20 cellular contexts compared by ENCODE assay signal in the genomic region with DNA sequence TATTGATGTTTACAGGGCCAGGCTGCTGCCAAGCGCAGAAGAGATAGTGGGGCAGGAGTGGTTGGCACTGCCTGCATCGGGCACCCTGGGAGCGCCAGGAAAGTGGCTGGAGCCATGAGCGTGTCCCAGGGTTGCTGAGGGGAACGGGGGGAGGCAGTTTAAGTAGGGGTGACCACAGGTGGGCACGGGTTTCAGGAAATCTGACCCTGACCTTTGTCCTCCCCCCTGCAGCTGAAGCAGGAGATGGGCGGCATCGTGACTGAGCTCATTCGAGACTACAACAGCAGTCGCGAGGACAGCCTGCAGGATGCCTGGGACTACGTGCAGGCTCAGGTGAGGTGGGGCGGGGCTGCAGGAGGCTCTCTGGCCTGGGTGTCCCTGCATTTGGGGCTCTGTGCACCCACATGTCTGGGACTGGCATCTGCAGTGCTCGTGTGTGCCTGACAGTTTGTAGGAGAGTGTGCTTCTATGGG. TPM values are rescaled to one million over a fixed set of nuclear protein-coding genes. Genes with fewer than 3 reads are reported as not detected.
DNase-seq lines count a peak whose midpoint lies in the region; ATAC-seq and TF ChIP-seq lines count a peak whose summit lies in the region.
"Had no signal": no experiment of that assay in that cellular context is flagged by ENCODE, and none has a peak within 500 bp of the region (broad histone marks: within the 10 kb centered on the region; RNA-seq: fewer than 3 reads in every experiment).

No MANE protein-coding gene starts in this region.

- TF ChIP-seq CTCF in OCI-LY1 (IDR thresholded peaks at IDR 0.05; ENCODE audit: low read length) (no peak), dorsolateral prefrontal cortex (IDR thresholded peaks at IDR 0.05 in 54 of 56, conservative IDR thresholded peaks at IDR 0.05 in 2 of 56; ENCODE audit: low read depth in 1 of 56, partially characterized antibody in 56 of 56) (no peak), osteoblast (IDR thresholded peaks at IDR 0.05; ENCODE audit: extremely low read depth, low read depth, low read length) (no peak)

- H3K79me2 ChIP-seq in OCI-LY1 (ENCODE audit: insufficient read depth, low read length) (no peaks in the 10 kb centered on the region), osteoblast (ENCODE audit: insufficient read depth, low read length) (no peaks in the 10 kb centered on the region)
- H3K79me2 ChIP-seq: parathyroid adenoma had no signal

- H3K4me1 ChIP-seq in OCI-LY1 (ENCODE audit: insufficient read depth, low read length, severe bottlenecking) (peaks cover 44% of the 10 kb centered on the region), osteoblast (ENCODE audit: insufficient read depth, low read length) (no peaks in the 10 kb centered on the region)
- H3K4me1 ChIP-seq: parathyroid adenoma had no signal

- H3K4me2 ChIP-seq in OCI-LY1 (ENCODE audit: low read length) (no peak overlapping the region), osteoblast (ENCODE audit: insufficient read depth, low read length) (no peak overlapping the region)

- H2AFZ ChIP-seq in OCI-LY1 (ENCODE audit: low read length) (no peak overlapping the region), osteoblast (ENCODE audit: low read length) (no peak overlapping the region)
- H2AFZ ChIP-seq: parathyroid adenoma had no signal

- H3K4me3 ChIP-seq in OCI-LY1 (ENCODE audit: low read depth, low read length, poor library complexity, severe bottlenecking) = no peak overlapping the region
- H3K4me3 ChIP-seq in dorsolateral prefrontal cortex = no peak overlapping the region
- H3K4me3 ChIP-seq in osteoblast (ENCODE audit: insufficient read depth, low read length) = no peak overlapping the region
- H3K4me3 ChIP-seq: GM12878, thoracic aorta had no signal

- H4K20me1 ChIP-seq in OCI-LY1 (ENCODE audit: insufficient read depth, low read length) = no peaks in the 10 kb centered on the region
- H4K20me1 ChIP-seq in osteoblast (ENCODE audit: insufficient read depth, low read length) = no peaks in the 10 kb centered on the region

- in situ Hi-C loops in GM18951 (cut with MboI; ENCODE audit: low sequenced_read_pairs, unreplicated experiment) = no loop called here

- ATAC-seq in HG02884 (IDR thresholded peaks at IDR 0.05; ENCODE audit: unreplicated experiment) = no peak
- ATAC-seq: GM12878 had no signal

- intact Hi-C loops in dorsolateral prefrontal cortex (cut with DNase I) = loop anchor here in 1 of 2 donors (10.0 kb wide), 1 partner anchor 520 kb away; a partner anchor contains a TSS

- no peak overlapping the region for H3K9ac ChIP-seq in OCI-LY1 (ENCODE audit: low read length)
- H3K9ac ChIP-seq: parathyroid adenoma had no signal

- H3K27ac ChIP-seq in OCI-LY1 (ENCODE audit: low read depth, low read length, poor library complexity, severe bottlenecking) (peak overlapping the region; percentile 24), dorsolateral prefrontal cortex (peak overlapping the region in 50 of 59 donors; percentile 8 to 91 (median 78)), osteoblast (ENCODE audit: low read depth, low read length) (no peak overlapping the region)
- H3K27ac ChIP-seq: C4-2B, HL-60, parathyroid adenoma, thoracic aorta had no signal

- no peaks in the 10 kb centered on the region for H3K9me3 ChIP-seq in OCI-LY1 (ENCODE audit: low read length)
- H3K9me3 ChIP-seq in osteoblast (ENCODE audit: low read depth, low read length) = no peaks in the 10 kb centered on the region
- H3K9me3 ChIP-seq: thoracic aorta had no signal

- DNase-seq in dorsolateral prefrontal cortex (peak in 1 of 10 donors; percentile 44), osteoblast (ENCODE audit: insufficient read length, low spot score, missing footprints) (peak; percentile 6), NCI-H2081 (lab: John Stamatoyannopoulos, UW) (no peak), HUDEP-2 (lab: John Stamatoyannopoulos, UW; ENCODE audit: unreplicated experiment in 76 of 76) (no peak)
- DNase-seq: activated CD4-positive, alpha-beta T cell treated with anti-CD3 and anti-CD28 coated beads for 48 hours; activated effector memory CD4-positive, alpha-beta T cell treated with anti-CD3 and anti-CD28 coated beads, Interleukin-2, amount 50 U/mL, for 16 hours; EL; foreskin melanocyte; HFFc6; Kasumi-1; midbrain; NCI-H446 treated with DMSO at 0.1 percent for 48 hours had no signal

- no peaks in the 10 kb centered on the region for H3F3A ChIP-seq in OCI-LY1 (ENCODE audit: insufficient read depth, low read length)

- H3K9me2 ChIP-seq in OCI-LY1 (ENCODE audit: low read depth, low read length) = no peaks in the 10 kb centered on the region

- TF ChIP-seq POLR2A in GM18951 (IDR thresholded peaks at IDR 0.05; ENCODE audit: extremely low read depth, insufficient read depth, insufficient read length) = peak; percentile 13

- H3K27me3 ChIP-seq in OCI-LY1 (ENCODE audit: insufficient read depth, low read length) = no peaks in the 10 kb centered on the region
- H3K27me3 ChIP-seq in dorsolateral prefrontal cortex = no peaks in the 10 kb centered on the region
- H3K27me3 ChIP-seq in osteoblast (ENCODE audit: insufficient read depth, low read length) = no peaks in the 10 kb centered on the region

- H3K36me3 ChIP-seq in OCI-LY1 (ENCODE audit: insufficient read depth, low read length) (peaks cover 51% of the 10 kb centered on the region; the same call in 1 of the 2 replicates), osteoblast (ENCODE audit: insufficient read depth, low read length) (peaks cover 12% of the 10 kb centered on the region)
- H3K36me3 ChIP-seq: thoracic aorta had no signal

RNA-seq across cellular contexts. Expression of a gene that starts 49.6 kb away (rescaled TPM):
- total RNA-seq in dorsolateral prefrontal cortex (100 to 1,000 TPM in 11 of 120 experiments, 10 to 100 TPM in 109; 22.6 to 179 (median 59.4) TPM), osteoblast (14.7 and 23.2 TPM in 2 replicates)
